1 cellular context compared by ENCODE assay signal in the genomic region with DNA sequence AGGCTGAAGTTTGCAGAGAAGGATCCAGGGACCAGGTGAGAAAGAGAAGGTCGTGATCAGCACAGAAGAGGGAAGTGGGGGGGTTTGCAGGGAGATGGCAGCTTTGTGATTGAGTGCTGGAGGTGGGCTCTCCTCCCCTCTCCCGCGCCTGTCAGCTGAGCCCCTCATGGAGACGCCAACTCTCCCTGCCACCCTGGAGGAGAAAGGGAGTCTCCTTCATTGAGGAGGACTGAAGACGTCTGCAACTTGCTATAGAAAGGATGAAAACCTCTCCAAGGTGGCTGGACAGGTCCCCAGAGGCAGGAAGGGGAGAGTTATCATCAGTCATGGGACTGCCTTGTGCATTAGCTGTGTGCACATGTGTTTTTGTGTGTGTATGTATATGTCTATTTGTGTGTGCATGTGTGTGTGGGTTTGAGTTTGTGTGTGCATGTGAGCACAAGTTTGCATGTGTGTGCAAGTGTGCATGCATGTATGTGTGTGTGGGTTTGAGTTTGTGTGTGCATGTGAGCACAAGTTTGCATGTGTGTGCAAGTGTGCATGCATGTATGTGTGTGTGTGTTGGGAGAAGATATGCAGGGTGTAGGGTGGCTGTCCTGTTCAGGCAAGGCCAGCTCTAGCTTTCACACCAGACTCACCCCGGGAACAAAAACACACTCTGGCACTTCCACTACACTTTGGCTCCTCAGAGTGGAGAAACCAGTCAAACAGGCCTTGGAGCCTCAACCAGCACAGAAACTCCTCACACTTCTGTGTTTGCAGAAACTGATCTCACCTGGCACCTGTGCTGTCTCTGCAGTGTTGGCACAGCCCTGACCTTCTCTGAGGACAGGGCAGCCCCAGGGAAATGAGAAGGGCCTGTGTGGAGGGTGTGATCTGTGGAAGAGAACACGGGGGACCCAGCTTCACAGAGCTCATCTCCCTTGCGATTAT.
TF ChIP-seq lines count a peak whose summit lies in the region.

No MANE protein-coding gene starts in this region.

TF ChIP-seq in HepG2, 621 proteins besides CTCF, POLR2A, EP300 and RAD21:
- TF ChIP-seq PITX1 (CRISPR knock-in tag; IDR thresholded peaks at IDR 0.05) = no peak
- TF ChIP-seq NCOA2 (CRISPR knock-in tag; IDR thresholded peaks at IDR 0.05) = no peak
- TF ChIP-seq, protein P1, sequence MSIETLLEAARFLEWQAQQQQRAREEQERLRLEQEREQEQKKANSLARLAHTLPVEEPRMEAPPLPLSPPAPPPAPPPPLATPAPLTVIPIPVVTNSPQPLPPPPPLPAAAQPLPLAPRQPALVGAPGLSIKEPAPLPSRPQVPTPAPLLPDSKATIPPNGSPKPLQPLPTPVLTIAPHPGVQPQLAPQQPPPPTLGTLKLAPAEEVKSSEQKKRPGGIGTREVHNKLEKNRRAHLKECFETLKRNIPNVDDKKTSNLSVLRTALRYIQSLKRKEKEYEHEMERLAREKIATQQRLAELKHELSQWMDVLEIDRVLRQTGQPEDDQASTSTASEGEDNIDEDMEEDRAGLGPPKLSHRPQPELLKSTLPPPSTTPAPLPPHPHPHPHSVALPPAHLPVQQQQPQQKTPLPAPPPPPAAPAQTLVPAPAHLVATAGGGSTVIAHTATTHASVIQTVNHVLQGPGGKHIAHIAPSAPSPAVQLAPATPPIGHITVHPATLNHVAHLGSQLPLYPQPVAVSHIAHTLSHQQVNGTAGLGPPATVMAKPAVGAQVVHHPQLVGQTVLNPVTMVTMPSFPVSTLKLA (IDR thresholded peaks at IDR 0.05) = peak; percentile 92
- TF ChIP-seq, protein P2, sequence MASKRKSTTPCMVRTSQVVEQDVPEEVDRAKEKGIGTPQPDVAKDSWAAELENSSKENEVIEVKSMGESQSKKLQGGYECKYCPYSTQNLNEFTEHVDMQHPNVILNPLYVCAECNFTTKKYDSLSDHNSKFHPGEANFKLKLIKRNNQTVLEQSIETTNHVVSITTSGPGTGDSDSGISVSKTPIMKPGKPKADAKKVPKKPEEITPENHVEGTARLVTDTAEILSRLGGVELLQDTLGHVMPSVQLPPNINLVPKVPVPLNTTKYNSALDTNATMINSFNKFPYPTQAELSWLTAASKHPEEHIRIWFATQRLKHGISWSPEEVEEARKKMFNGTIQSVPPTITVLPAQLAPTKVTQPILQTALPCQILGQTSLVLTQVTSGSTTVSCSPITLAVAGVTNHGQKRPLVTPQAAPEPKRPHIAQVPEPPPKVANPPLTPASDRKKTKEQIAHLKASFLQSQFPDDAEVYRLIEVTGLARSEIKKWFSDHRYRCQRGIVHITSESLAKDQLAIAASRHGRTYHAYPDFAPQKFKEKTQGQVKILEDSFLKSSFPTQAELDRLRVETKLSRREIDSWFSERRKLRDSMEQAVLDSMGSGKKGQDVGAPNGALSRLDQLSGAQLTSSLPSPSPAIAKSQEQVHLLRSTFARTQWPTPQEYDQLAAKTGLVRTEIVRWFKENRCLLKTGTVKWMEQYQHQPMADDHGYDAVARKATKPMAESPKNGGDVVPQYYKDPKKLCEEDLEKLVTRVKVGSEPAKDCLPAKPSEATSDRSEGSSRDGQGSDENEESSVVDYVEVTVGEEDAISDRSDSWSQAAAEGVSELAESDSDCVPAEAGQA (IDR thresholded peaks at IDR 0.05; ENCODE audit: low read depth) = no peak
- TF ChIP-seq, protein P2 (CRISPR knock-in tag; IDR thresholded peaks at IDR 0.05; ENCODE audit: borderline replicate concordance) = no peak
- TF ChIP-seq, protein P3, sequence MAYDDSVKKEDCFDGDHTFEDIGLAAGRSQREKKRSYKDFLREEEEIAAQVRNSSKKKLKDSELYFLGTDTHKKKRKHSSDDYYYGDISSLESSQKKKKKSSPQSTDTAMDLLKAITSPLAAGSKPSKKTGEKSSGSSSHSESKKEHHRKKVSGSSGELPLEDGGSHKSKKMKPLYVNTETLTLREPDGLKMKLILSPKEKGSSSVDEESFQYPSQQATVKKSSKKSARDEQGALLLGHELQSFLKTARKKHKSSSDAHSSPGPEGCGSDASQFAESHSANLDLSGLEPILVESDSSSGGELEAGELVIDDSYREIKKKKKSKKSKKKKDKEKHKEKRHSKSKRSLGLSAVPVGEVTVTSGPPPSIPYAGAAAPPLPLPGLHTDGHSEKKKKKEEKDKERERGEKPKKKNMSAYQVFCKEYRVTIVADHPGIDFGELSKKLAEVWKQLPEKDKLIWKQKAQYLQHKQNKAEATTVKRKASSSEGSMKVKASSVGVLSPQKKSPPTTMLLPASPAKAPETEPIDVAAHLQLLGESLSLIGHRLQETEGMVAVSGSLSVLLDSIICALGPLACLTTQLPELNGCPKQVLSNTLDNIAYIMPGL (CRISPR knock-in tag; IDR thresholded peaks at IDR 0.05; ENCODE audit: borderline replicate concordance in 1 of 2, low read depth in 1 of 2) = no peak
- no peak for TF ChIP-seq TBX2 (CRISPR knock-in tag; IDR thresholded peaks at IDR 0.05; ENCODE audit: borderline replicate concordance)
- no peak for TF ChIP-seq ONECUT2 (CRISPR knock-in tag; IDR thresholded peaks at IDR 0.05)
TF ChIP-seq in HepG2: peak in this region for 1.
